ENCODE assay signal across 1 cellular context in the genomic region with DNA sequence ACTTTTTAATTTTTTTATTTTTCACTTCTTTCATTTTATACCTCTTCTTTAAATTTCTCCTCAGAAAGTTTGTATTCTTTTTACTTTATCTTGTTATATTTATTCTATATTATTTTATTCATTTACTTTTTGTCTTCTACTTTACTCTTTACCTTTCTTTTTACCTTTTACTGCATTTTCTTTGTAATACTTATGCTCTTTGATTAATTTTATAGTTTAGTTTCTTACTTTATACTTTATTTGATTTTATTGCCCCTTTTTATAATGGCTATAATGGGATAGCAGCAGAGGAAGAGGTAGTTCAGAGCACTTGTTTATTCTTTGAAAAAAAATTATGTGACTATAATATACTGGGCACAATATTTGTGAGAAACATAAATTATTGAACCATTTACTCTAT.
TF ChIP-seq lines count a peak whose summit lies in the region.

No MANE protein-coding gene starts in this region.

TF ChIP-seq in K562, 482 proteins besides CTCF, POLR2A, EP300 and RAD21 (continued from another document):
- TF ChIP-seq ATF6 (CRISPR knock-in tag; IDR thresholded peaks at IDR 0.05) (no peak), TAF15 (IDR thresholded peaks at IDR 0.05; ENCODE audit: low read depth, low read length) (no peak), SNRNP70 (optimal IDR thresholded peaks at IDR 0.05; ENCODE audit: low read depth, low read length) (no peak), TEAD2 (tag; IDR thresholded peaks at IDR 0.05) (no peak), EWSR1 (IDR thresholded peaks at IDR 0.05; ENCODE audit: borderline replicate concordance, low read depth, partially characterized antibody) (no peak), JUNB (CRISPR knock-in tag; conservative IDR thresholded peaks at IDR 0.05) (no peak), HMG20A (CRISPR knock-in tag; conservative IDR thresholded peaks at IDR 0.05) (no peak), GTF2E2 (tag; IDR thresholded peaks at IDR 0.05) (0 out of 2 replicates have a peak, but pooled peaks have one; percentile 53), TFAM (CRISPR knock-in tag; conservative IDR thresholded peaks at IDR 0.05) (0 out of 2 replicates have a peak, but pooled peaks have one; percentile 67), BRCA1 (IDR thresholded peaks at IDR 0.05) (0 out of 2 replicates have a peak, but pooled peaks have one; percentile 74), BRCA1 (CRISPR knock-in tag; IDR thresholded peaks at IDR 0.05) (no peak), ZBTB2 (IDR thresholded peaks at IDR 0.05) (no peak), ZNF253 (CRISPR knock-in tag; conservative IDR thresholded peaks at IDR 0.05) (no peak), NCOA2 (IDR thresholded peaks at IDR 0.05; ENCODE audit: partially characterized antibody in 2 of 2) (peak; percentile 45 to 59), DDX20 (tag; IDR thresholded peaks at IDR 0.05; ENCODE audit: low read depth) (no peak), CEBPG (CRISPR knock-in tag; IDR thresholded peaks at IDR 0.05) (no peak), CEBPG (tag; conservative IDR thresholded peaks at IDR 0.05 in 1 of 2, IDR thresholded peaks at IDR 0.05 in 1 of 2) (no peak), POLR2H (tag; IDR thresholded peaks at IDR 0.05; ENCODE audit: low read depth) (no peak), STAT5A (IDR thresholded peaks at IDR 0.05; ENCODE audit: borderline replicate concordance, low read length) (no peak), ZNF165 (CRISPR knock-in tag; IDR thresholded peaks at IDR 0.05; ENCODE audit: borderline replicate concordance) (no peak), ARID3A (IDR thresholded peaks at IDR 0.05; ENCODE audit: borderline replicate concordance, low read depth, low read length) (no peak), HMG20B (CRISPR knock-in tag; IDR thresholded peaks at IDR 0.05) (no peak)
- TF ChIP-seq, protein P1, sequence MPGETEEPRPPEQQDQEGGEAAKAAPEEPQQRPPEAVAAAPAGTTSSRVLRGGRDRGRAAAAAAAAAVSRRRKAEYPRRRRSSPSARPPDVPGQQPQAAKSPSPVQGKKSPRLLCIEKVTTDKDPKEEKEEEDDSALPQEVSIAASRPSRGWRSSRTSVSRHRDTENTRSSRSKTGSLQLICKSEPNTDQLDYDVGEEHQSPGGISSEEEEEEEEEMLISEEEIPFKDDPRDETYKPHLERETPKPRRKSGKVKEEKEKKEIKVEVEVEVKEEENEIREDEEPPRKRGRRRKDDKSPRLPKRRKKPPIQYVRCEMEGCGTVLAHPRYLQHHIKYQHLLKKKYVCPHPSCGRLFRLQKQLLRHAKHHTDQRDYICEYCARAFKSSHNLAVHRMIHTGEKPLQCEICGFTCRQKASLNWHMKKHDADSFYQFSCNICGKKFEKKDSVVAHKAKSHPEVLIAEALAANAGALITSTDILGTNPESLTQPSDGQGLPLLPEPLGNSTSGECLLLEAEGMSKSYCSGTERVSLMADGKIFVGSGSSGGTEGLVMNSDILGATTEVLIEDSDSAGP (CRISPR knock-in tag; IDR thresholded peaks at IDR 0.05): no peak
- TF ChIP-seq, protein P2, sequence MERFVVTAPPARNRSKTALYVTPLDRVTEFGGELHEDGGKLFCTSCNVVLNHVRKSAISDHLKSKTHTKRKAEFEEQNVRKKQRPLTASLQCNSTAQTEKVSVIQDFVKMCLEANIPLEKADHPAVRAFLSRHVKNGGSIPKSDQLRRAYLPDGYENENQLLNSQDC (CRISPR knock-in tag; IDR thresholded peaks at IDR 0.05): no peak
- TF ChIP-seq, protein P3, sequence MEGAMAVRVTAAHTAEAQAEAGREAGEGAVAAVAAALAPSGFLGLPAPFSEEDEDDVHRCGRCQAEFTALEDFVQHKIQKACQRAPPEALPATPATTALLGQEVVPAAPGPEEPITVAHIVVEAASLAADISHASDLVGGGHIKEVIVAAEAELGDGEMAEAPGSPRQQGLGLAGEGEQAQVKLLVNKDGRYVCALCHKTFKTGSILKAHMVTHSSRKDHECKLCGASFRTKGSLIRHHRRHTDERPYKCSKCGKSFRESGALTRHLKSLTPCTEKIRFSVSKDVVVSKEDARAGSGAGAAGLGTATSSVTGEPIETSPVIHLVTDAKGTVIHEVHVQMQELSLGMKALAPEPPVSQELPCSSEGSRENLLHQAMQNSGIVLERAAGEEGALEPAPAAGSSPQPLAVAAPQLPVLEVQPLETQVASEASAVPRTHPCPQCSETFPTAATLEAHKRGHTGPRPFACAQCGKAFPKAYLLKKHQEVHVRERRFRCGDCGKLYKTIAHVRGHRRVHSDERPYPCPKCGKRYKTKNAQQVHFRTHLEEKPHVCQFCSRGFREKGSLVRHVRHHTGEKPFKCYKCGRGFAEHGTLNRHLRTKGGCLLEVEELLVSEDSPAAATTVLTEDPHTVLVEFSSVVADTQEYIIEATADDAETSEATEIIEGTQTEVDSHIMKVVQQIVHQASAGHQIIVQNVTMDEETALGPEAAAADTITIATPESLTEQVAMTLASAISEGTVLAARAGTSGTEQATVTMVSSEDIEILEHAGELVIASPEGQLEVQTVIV (CRISPR knock-in tag; IDR thresholded peaks at IDR 0.05; ENCODE audit: borderline replicate concordance): no peak
- TF ChIP-seq, protein P4, sequence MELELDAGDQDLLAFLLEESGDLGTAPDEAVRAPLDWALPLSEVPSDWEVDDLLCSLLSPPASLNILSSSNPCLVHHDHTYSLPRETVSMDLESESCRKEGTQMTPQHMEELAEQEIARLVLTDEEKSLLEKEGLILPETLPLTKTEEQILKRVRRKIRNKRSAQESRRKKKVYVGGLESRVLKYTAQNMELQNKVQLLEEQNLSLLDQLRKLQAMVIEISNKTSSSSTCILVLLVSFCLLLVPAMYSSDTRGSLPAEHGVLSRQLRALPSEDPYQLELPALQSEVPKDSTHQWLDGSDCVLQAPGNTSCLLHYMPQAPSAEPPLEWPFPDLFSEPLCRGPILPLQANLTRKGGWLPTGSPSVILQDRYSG (tag; conservative IDR thresholded peaks at IDR 0.05; ENCODE audit: low read depth): no peak
- TF ChIP-seq, protein P5, sequence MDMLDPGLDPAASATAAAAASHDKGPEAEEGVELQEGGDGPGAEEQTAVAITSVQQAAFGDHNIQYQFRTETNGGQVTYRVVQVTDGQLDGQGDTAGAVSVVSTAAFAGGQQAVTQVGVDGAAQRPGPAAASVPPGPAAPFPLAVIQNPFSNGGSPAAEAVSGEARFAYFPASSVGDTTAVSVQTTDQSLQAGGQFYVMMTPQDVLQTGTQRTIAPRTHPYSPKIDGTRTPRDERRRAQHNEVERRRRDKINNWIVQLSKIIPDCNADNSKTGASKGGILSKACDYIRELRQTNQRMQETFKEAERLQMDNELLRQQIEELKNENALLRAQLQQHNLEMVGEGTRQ (CRISPR knock-in tag; IDR thresholded peaks at IDR 0.05): no peak
